ENCODE assay signal across 1 cellular context in genomic region chr17:74758846-74759163, GRCh38.
TF ChIP-seq lines count a peak whose summit lies in the region.

No MANE protein-coding gene starts in this region.

TF ChIP-seq in SK-N-SH treated with all-trans-retinoic acid at 6 μM for 48 hours, 23 proteins besides CTCF, POLR2A, EP300 and RAD21 (continued from another document):
- TF ChIP-seq POU6F1 (CRISPR knock-in tag; IDR thresholded peaks at IDR 0.05; ENCODE audit: borderline replicate concordance, low read depth) (no peak), CREB5 (CRISPR knock-in tag; IDR thresholded peaks at IDR 0.05; ENCODE audit: low read depth) (no peak)
TF ChIP-seq in SK-N-SH treated with all-trans-retinoic acid at 6 μM for 48 hours: peak in this region for 0.
